ENCODE assay signal across 1 cellular context in genomic region chr13:110944121-110944967, GRCh38.
TF ChIP-seq lines count a peak whose summit lies in the region.

No MANE protein-coding gene starts in this region.

TF ChIP-seq in IMR-90, 13 proteins besides CTCF, POLR2A, EP300 and RAD21:
- TF ChIP-seq FOS (IDR thresholded peaks at IDR 0.05; ENCODE audit: low read depth, low read length) (no peak), MAFK (IDR thresholded peaks at IDR 0.05; ENCODE audit: low read depth, low read length) (no peak), MXI1 (IDR thresholded peaks at IDR 0.05; ENCODE audit: borderline replicate concordance, low read depth, low read length) (no peak), USF2 (IDR thresholded peaks at IDR 0.05; ENCODE audit: low read depth, low read length) (no peak), SMC3 (IDR thresholded peaks at IDR 0.05; ENCODE audit: low read depth, low read length) (peak; percentile 79), CEBPB (IDR thresholded peaks at IDR 0.05; ENCODE audit: low read depth, low read length) (peak; percentile 70; the same call in 1 of the 2 replicates), RCOR1 (IDR thresholded peaks at IDR 0.05; ENCODE audit: insufficient replicate concordance, low read length) (peak; percentile 38)
